Comparison of ENCODE assay signal across 19 cellular contexts in the genomic region with DNA sequence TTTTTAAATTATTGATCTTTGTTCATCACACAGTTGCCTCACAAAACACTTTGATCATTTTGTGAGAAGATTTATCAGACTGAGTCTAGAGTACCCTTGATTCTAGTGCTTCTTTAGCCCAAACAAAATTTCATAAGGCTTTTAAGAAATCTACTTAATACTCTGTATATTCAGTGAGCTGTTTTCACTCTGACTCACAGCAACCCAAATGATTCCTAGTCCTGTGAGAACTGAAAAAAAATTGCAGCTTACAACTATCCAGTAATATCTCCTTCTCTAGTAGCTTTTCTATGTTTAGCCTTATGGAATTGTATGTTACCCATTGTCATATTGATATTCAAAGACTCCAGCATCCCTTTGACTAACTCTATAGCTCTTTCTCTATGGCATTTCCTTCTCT.
"Had no signal": no experiment of that assay in that cellular context is flagged by ENCODE, and none has a peak within 500 bp of the region (broad histone marks: within the 10 kb centered on the region; RNA-seq: fewer than 3 reads in every experiment).

No MANE protein-coding gene starts in this region.

- H3K4me3 ChIP-seq: Peyer's patch, SJSA1, SK-N-MC had no signal

- H3K4me1 ChIP-seq: Peyer's patch, SJSA1 had no signal

- H3K27ac ChIP-seq: PC-9, Peyer's patch, SJSA1, SK-N-MC had no signal

- H3K27me3 ChIP-seq: Peyer's patch, SJSA1 had no signal

- H3K36me3 ChIP-seq: Peyer's patch, SJSA1 had no signal

- DNase-seq: Karpas-422, KBM-7, MV-4-11, NCI-H1048, NCI-H1105, NCI-H1417, NCI-H1436 treated with DMSO at 0.1 percent for 48 hours, NCI-H1694, NCI-H187 treated with DMSO at 0.1 percent for 48 hours, NCI-H2171 treated with DMSO at 0.1 percent for 48 hours, NCI-H524, NCI-H526 treated with DMSO at 0.1 percent for 48 hours, NCI-H748 treated with DMSO at 0.1 percent for 48 hours, PC-9, Peyer's patch, Right ventricle myocardium superior, SIG-M5 had no signal

- H3K9me3 ChIP-seq: Peyer's patch, SJSA1 had no signal
